Comparison of ENCODE assay signal across 8 cellular contexts in genomic region chr4:87896020-87896621, GRCh38.
DNase-seq lines count a peak whose midpoint lies in the region; ATAC-seq and FAIRE-seq lines count a peak whose summit lies in the region.

No MANE protein-coding gene starts in this region.

- H3K27me3 Mint-ChIP-seq in activated CD4-positive, alpha-beta memory T cell treated with anti-CD3 and anti-CD28 coated beads, Interleukin-2, amount 10 ng/mL, durations not matched to agents 7 days and 5 days, result peaks cover 43% of the 10 kb centered on the region

- H3K4me1 ChIP-seq in HUES6 (ENCODE audit: control insufficient read depth, insufficient read depth, low read length), result peaks cover 20% of the 10 kb centered on the region

- H3K27me3 ChIP-seq in HUES6 (ENCODE audit: control insufficient read depth, insufficient read depth, low read length), result no peaks in the 10 kb centered on the region

- no peaks in the 10 kb centered on the region for H3K36me3 Mint-ChIP-seq in activated CD4-positive, alpha-beta memory T cell treated with anti-CD3 and anti-CD28 coated beads, Interleukin-2, amount 10 ng/mL, durations not matched to agents 7 days and 5 days (ENCODE audit: low read depth)

- peaks cover 18% of the 10 kb centered on the region for H3K4me1 Mint-ChIP-seq in activated CD4-positive, alpha-beta memory T cell treated with anti-CD3 and anti-CD28 coated beads, Interleukin-2, amount 10 ng/mL, durations not matched to agents 7 days and 5 days

- H3K9ac ChIP-seq in HUES6 (ENCODE audit: low read length), result no peak overlapping the region

- peaks cover 21% of the 10 kb centered on the region for H3K9me3 ChIP-seq in HUES6 (ENCODE audit: control insufficient read depth, insufficient read depth, low read depth, low read length)

- no peak overlapping the region for H3K4me3 Mint-ChIP-seq in activated CD4-positive, alpha-beta memory T cell treated with anti-CD3 and anti-CD28 coated beads, Interleukin-2, amount 10 ng/mL, durations not matched to agents 7 days and 5 days

- CTCF ChIA-PET in activated CD4-positive, alpha-beta memory T cell treated with anti-CD3 and anti-CD28 coated beads, Interleukin-2, amount 10 ng/mL, durations not matched to agents 7 days and 5 days (lab: Charles Lee), result no interaction called here

- ATAC-seq in GM19035 (IDR thresholded peaks at IDR 0.05; ENCODE audit: unreplicated experiment), result no peak

- POLR2A ChIA-PET in activated CD4-positive, alpha-beta memory T cell treated with anti-CD3 and anti-CD28 coated beads, Interleukin-2, amount 10 ng/mL, durations not matched to agents 7 days and 5 days (lab: Charles Lee), result no interaction called here

- peaks cover 14% of the 10 kb centered on the region; the same call in 1 of the 2 replicates for H3K36me3 ChIP-seq in HUES6 (ENCODE audit: control insufficient read depth, insufficient read depth, low read length)

- H3K27ac Mint-ChIP-seq in activated CD4-positive, alpha-beta memory T cell treated with anti-CD3 and anti-CD28 coated beads, Interleukin-2, amount 10 ng/mL, durations not matched to agents 7 days and 5 days, result no peak overlapping the region

- FAIRE-seq in urothelium cell line (lab: Jason Lieb, UNC), result no peak

- DNase-seq in AML-193 (lab: John Stamatoyannopoulos, UW), result peak; percentile 86 to 90
- DNase-seq in activated CD4-positive, alpha-beta memory T cell treated with anti-CD3 and anti-CD28 coated beads, Interleukin-2, amount 10 ng/mL, durations not matched to agents 7 days and 5 days, result peak; percentile 34
- DNase-seq in iPS DF 4.7 (ENCODE audit: extremely low read depth, low spot score), result peak; percentile 93
- peak; percentile 86 for DNase-seq in urothelium cell line (ENCODE audit: low spot score)
- no peak for DNase-seq in NCI-H446 (lab: John Stamatoyannopoulos, UW)
- DNase-seq in NCI-H2029 (lab: John Stamatoyannopoulos, UW), result no peak

- no peaks in the 10 kb centered on the region for H3K9me3 Mint-ChIP-seq in activated CD4-positive, alpha-beta memory T cell treated with anti-CD3 and anti-CD28 coated beads, Interleukin-2, amount 10 ng/mL, durations not matched to agents 7 days and 5 days

- peak overlapping the region; percentile 62; the same call in 1 of the 2 replicates for H3K27ac ChIP-seq in HUES6 (ENCODE audit: low read depth, low read length)

- no peak overlapping the region for H3K4me3 ChIP-seq in HUES6 (ENCODE audit: low read depth, low read length)

Comparison
In these comparisons a context has a peak if more than half of its experiments do, and no peak if none do; other contexts are left out.
1. DNase-seq: peak in AML-193 (2 of 2), activated CD4-positive, alpha-beta memory T cell treated with anti-CD3 and anti-CD28 coated beads, Interleukin-2, amount 10 ng/mL, durations not matched to agents 7 days and 5 days (single experiment), iPS DF 4.7 (single experiment) and urothelium cell line (single experiment); none in NCI-H446 (0 of 2) and NCI-H2029 (single experiment).